ENCODE assay signal across 15 cellular contexts in genomic region chr4:23923141-23923540, GRCh38. TPM values are rescaled to one million over a fixed set of nuclear protein-coding genes. Genes with fewer than 3 reads are reported as not detected.
"Had no signal": no experiment of that assay in that cellular context is flagged by ENCODE, and none has a peak within 500 bp of the region (broad histone marks: within the 10 kb centered on the region; RNA-seq: fewer than 3 reads in every experiment).

No MANE protein-coding gene starts in this region.

- H3K27ac ChIP-seq: ascending aorta, cardiac muscle cell, hepatocyte, vagina had no signal

- DNase-seq: activated CD4-positive, alpha-beta T cell treated with anti-CD3 and anti-CD28 coated beads, Interleukin-2, amount 50 U/mL, for 4 hours; activated gamma-delta T cell; effector memory CD8-positive, alpha-beta T cell; foreskin fibroblast; left colon; nephron progenitor cell; occipital lobe; stimulated activated CD4-positive, alpha-beta T cell treated with anti-CD3 and anti-CD28 coated beads, Interleukin-2, amount 100 ng/mL, for 24 hours; stimulated activated naive CD8-positive, alpha-beta T cell treated with anti-CD3 and anti-CD28 coated beads, Interleukin-15, Interleukin-2, amounts not matched to agents 100 U/mL and 50 U/mL, for 24 hours had no signal

- H3K9me3 ChIP-seq: ascending aorta, tibial nerve, vagina had no signal

- H3K36me3 ChIP-seq: ascending aorta, cardiac muscle cell, tibial nerve, vagina had no signal

- H3K4me1 ChIP-seq: ascending aorta, vagina had no signal

- H3K4me3 ChIP-seq: ascending aorta, cardiac muscle cell, hepatocyte, tibial nerve, vagina had no signal

- H3K27me3 ChIP-seq: ascending aorta, cardiac muscle cell, hepatocyte, tibial nerve, vagina had no signal

RNA-seq across cellular contexts. Expression of gene PPARGC1A, which starts 33.3 kb away (rescaled TPM):
- total RNA-seq: T-helper 2 cell treated with Interferon-gamma antibody and Interleukin-4, amounts not matched to agents 100 ng/mL and 5 ng/mL, for 36 hours had no signal
